In the genomic region with DNA sequence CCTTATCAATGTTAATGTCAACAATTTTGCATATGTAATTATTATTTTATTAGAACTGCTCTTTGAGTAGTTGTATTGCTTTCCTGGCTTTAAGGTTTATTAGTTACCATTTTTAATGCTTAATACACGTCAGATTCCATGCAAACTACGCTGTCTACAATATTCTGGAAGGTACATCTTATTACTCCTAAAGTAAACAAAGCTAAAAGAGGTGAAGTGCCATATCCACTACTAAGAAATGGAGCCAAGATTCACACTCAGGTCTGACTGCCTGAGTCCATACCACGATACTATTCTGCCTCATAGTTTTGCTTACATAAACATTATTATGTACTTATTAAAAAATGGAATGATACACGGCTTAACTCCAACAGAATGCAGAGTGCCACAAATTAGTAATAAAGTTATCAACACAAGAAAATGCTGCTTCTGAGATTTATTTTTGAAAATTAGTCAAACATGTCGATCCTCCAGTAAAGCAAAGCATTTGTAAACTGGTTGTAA, we compare ENCODE assay signal across 8 cellular contexts. TPM values are rescaled to one million over a fixed set of nuclear protein-coding genes. Genes with fewer than 3 reads are reported as not detected.
A peak's percentile ranks its signal among the peaks of the same experiment; 100 is the strongest.
DNase-seq lines count a peak whose midpoint lies in the region; ATAC-seq and TF ChIP-seq lines count a peak whose summit lies in the region.

No MANE protein-coding gene starts in this region.

- no peak for ATAC-seq in foreskin keratinocyte

- CTCF ChIA-PET in HEK293 (lab: Yijun Ruan, JAX) = interaction anchor here (0.6 to 3.5 kb wide), 3 partner anchors 22 to 224 kb away, joined by 3 to 14 read pairs (median 3); a partner anchor contains a TSS

- peak overlapping the region; percentile 94; the same call in 1 of the 2 replicates for H3K4me3 ChIP-seq in HEK293 (ENCODE audit: low read depth, low read length)
- H3K4me3 ChIP-seq in SJSA1 = peak overlapping the region; percentile 74; the same call in 1 of the 2 replicates
- peak overlapping the region in 3 of 7 experiments; percentile 60 to 94 (median 85) for H3K4me3 ChIP-seq in skin epidermis

- H3K36me3 ChIP-seq in HEK293 (ENCODE audit: control insufficient read depth in 2 of 2, insufficient read depth in 1 of 2, low read length in 2 of 2) = peaks cover 0 to 5% of the 10 kb centered on the region in 2 experiments; a peak in 1 of 3 replicates
- H3K36me3 ChIP-seq in SJSA1 = peaks cover 18% of the 10 kb centered on the region

- H3K9me3 ChIP-seq in HEK293 (ENCODE audit: control insufficient read depth, insufficient read depth, low read depth, low read length) (no peaks in the 10 kb centered on the region), SJSA1 (replicated peaks) (no peaks in the 10 kb centered on the region)

- TF ChIP-seq CTCF in HEK293 (tag by site-specific recombination; IDR thresholded peaks at IDR 0.05) (no peak), foreskin keratinocyte (conservative IDR thresholded peaks at IDR 0.05) (no peak)

- POLR2A ChIA-PET in HEK293 (lab: Yijun Ruan, JAX) = interaction anchor here (1.1 kb wide), 1 partner anchor 91 kb away, joined by 3 read pairs; a partner anchor contains a TSS

- H3K4me1 ChIP-seq in HEK293 (ENCODE audit: control insufficient read depth, insufficient read depth, low read length) (peaks cover 7% of the 10 kb centered on the region; the same call in 1 of the 2 replicates), SJSA1 (replicated peaks) (peaks cover 22% of the 10 kb centered on the region), foreskin keratinocyte (peaks cover 16% of the 10 kb centered on the region)

- H3K27me3 ChIP-seq in SJSA1 (replicated peaks) (no peaks in the 10 kb centered on the region), foreskin keratinocyte (no peaks in the 10 kb centered on the region)

- H3K27ac ChIP-seq in HEK293 (ENCODE audit: extremely low read depth, low read depth, low read length) (no peak overlapping the region), SJSA1 (peak overlapping the region; percentile 96; the same call in 1 of the 2 replicates), foreskin keratinocyte (peak overlapping the region; percentile 95), skin epidermis (peak overlapping the region in 14 of 21 experiments; percentile 90 to 99 (median 96))

- DNase-seq in SJSA1 (ENCODE audit: low read depth in 1 of 2, low spot score in 2 of 2) = no peak
- no peak for DNase-seq in foreskin keratinocyte
- DNase-seq in occipital lobe (lab: John Stamatoyannopoulos, UW) = no peak
- DNase-seq in NOMO-1 treated with dmso at 0.1 percent for 144 hours (lab: John Stamatoyannopoulos, UW; ENCODE audit: unreplicated experiment) = no peak
- DNase-seq in NCI-H2196 (lab: John Stamatoyannopoulos, UW; ENCODE audit: unreplicated experiment) = no peak
- DNase-seq in Ammon's horn (ENCODE audit: low spot score) = no peak

TF ChIP-seq in HEK293, 187 proteins besides CTCF, POLR2A, EP300 and RAD21:
- TF ChIP-seq ZNF214 (tag by site-specific recombination; IDR thresholded peaks at IDR 0.05; ENCODE audit: borderline replicate concordance) (no peak), HOXA7 (CRISPR knock-in tag; IDR thresholded peaks at IDR 0.05; ENCODE audit: borderline replicate concordance) (no peak), ZNF830 (tag by site-specific recombination; IDR thresholded peaks at IDR 0.05; ENCODE audit: low read depth) (no peak), FEZF1 (tag by site-specific recombination; IDR thresholded peaks at IDR 0.05) (no peak), ZNF19 (tag by site-specific recombination; IDR thresholded peaks at IDR 0.05; ENCODE audit: low read depth) (no peak), ZNF561 (tag by site-specific recombination; IDR thresholded peaks at IDR 0.05; ENCODE audit: borderline replicate concordance) (no peak), ZSCAN30 (tag by site-specific recombination; IDR thresholded peaks at IDR 0.05) (no peak)
- TF ChIP-seq, protein P1, sequence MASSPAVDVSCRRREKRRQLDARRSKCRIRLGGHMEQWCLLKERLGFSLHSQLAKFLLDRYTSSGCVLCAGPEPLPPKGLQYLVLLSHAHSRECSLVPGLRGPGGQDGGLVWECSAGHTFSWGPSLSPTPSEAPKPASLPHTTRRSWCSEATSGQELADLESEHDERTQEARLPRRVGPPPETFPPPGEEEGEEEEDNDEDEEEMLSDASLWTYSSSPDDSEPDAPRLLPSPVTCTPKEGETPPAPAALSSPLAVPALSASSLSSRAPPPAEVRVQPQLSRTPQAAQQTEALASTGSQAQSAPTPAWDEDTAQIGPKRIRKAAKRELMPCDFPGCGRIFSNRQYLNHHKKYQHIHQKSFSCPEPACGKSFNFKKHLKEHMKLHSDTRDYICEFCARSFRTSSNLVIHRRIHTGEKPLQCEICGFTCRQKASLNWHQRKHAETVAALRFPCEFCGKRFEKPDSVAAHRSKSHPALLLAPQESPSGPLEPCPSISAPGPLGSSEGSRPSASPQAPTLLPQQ (tag by site-specific recombination; IDR thresholded peaks at IDR 0.05) = no peak
- TF ChIP-seq, protein P2, sequence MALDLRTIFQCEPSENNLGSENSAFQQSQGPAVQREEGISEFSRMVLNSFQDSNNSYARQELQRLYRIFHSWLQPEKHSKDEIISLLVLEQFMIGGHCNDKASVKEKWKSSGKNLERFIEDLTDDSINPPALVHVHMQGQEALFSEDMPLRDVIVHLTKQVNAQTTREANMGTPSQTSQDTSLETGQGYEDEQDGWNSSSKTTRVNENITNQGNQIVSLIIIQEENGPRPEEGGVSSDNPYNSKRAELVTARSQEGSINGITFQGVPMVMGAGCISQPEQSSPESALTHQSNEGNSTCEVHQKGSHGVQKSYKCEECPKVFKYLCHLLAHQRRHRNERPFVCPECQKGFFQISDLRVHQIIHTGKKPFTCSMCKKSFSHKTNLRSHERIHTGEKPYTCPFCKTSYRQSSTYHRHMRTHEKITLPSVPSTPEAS (tag by site-specific recombination; IDR thresholded peaks at IDR 0.05) = no peak
- TF ChIP-seq, protein P3, sequence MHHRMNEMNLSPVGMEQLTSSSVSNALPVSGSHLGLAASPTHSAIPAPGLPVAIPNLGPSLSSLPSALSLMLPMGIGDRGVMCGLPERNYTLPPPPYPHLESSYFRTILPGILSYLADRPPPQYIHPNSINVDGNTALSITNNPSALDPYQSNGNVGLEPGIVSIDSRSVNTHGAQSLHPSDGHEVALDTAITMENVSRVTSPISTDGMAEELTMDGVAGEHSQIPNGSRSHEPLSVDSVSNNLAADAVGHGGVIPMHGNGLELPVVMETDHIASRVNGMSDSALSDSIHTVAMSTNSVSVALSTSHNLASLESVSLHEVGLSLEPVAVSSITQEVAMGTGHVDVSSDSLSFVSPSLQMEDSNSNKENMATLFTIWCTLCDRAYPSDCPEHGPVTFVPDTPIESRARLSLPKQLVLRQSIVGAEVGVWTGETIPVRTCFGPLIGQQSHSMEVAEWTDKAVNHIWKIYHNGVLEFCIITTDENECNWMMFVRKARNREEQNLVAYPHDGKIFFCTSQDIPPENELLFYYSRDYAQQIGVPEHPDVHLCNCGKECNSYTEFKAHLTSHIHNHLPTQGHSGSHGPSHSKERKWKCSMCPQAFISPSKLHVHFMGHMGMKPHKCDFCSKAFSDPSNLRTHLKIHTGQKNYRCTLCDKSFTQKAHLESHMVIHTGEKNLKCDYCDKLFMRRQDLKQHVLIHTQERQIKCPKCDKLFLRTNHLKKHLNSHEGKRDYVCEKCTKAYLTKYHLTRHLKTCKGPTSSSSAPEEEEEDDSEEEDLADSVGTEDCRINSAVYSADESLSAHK (tag by site-specific recombination; IDR thresholded peaks at IDR 0.05) = no peak
- TF ChIP-seq, protein P4, sequence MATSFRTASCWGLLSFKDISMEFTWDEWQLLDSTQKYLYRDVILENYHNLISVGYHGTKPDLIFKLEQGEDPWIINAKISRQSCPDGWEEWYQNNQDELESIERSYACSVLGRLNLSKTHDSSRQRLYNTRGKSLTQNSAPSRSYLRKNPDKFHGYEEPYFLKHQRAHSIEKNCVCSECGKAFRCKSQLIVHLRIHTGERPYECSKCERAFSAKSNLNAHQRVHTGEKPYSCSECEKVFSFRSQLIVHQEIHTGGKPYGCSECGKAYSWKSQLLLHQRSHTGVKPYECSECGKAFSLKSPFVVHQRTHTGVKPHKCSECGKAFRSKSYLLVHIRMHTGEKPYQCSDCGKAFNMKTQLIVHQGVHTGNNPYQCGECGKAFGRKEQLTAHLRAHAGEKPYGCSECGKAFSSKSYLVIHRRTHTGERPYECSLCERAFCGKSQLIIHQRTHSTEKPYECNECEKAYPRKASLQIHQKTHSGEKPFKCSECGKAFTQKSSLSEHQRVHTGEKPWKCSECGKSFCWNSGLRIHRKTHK (tag by site-specific recombination; IDR thresholded peaks at IDR 0.05) = no peak

RNA-seq across cellular contexts. Expression of a gene that starts 1.2 kb away (rescaled TPM):
- total RNA-seq in SJSA1 (2014; rRNA removed; shearing (Covaris generic)) = 40.2 and 52.1 TPM in 2 replicates
- 33.4 and 37.4 TPM in 2 replicates for total RNA-seq in foreskin keratinocyte
- 8.7 and 9.3 TPM in 2 replicates for polyA plus RNA-seq in foreskin keratinocyte
- total RNA-seq in occipital lobe = 200 TPM
